Comparison of ENCODE assay signal across 10 cellular contexts in the genomic region with DNA sequence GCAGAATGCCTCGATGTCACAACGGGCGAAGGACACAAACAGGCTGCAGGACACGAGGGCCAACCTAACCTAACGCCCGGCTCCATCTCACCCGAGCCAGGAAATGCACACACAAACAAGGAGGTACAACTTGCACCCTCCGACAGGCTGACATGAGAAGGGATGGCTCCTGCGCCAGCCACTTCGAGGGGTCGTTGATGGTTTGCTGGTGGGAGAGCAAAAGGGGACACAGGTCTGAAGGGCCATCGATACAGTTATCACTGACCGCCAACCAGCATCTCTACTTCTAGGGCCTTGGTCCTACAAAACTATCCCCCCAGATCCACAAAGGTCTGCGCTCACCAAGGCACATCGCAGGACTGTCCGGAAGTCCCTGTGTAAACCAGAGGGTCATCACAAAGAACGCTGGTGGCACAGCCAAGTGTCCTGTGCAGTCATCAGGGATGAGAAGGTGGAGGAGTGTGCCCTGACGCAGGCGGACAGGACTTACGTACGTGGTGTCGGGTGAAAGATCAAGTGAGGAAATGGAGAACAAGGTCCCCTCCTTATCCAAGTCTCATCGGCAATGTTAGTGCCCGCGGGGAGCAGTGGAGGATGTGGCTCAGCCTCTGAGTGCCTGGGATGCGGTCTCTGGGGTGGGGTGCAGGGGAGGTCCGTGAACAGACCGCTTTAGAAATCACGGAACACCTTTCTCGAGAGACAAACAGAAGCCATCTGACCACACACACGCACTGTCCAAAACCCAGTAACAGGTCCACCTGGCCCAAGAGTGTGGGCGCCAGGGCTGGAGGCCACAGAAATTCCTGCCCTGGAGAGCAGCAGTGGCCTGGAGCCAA. TPM values are rescaled to one million over a fixed set of nuclear protein-coding genes. Genes with fewer than 3 reads are reported as not detected.
DNase-seq lines count a peak whose midpoint lies in the region; ATAC-seq, FAIRE-seq and TF ChIP-seq lines count a peak whose summit lies in the region.
"Had no signal": no experiment of that assay in that cellular context is flagged by ENCODE, and none has a peak within 500 bp of the region (broad histone marks: within the 10 kb centered on the region; RNA-seq: fewer than 3 reads in every experiment).

No MANE protein-coding gene starts in this region.

- DNase-seq in GM06990 (ENCODE audit: extremely low read depth, insufficient read length) (peak; percentile 4), kidney (peak; percentile 66), SK-N-DZ (ENCODE audit: low spot score) (no peak), NCI-H1092 treated with DMSO at 0.1 percent for 48 hours (lab: John Stamatoyannopoulos, UW) (no peak)
- peak; percentile 6 for DNase-seq in activated T-helper 2 cell treated with anti-CD3 and anti-CD28 coated beads, Interferon-gamma antibody, Interleukin-2, Interleukin-4, amounts not matched to agents 10 μg/mL and 5 μg/mL and 100 μg/mL, durations not matched to agents 14 hours and 24 hours and 36 hours (ENCODE audit: low spot score)
- DNase-seq in stimulated activated naive B cell treated with anti-CD40 and anti-IgM and Interleukin-4, amounts not matched to agents 10 μg/mL and 1 μg/mL and 100 μg/mL, for 72 hours = no peak
- DNase-seq: NCI-H2227 treated with DMSO at 0.1 percent for 48 hours had no signal

- no peak overlapping the region for H3K4me3 Mint-ChIP-seq in activated T-helper 2 cell treated with anti-CD3 and anti-CD28 coated beads, Interferon-gamma antibody, Interleukin-2, Interleukin-4, amounts not matched to agents 10 μg/mL and 5 μg/mL and 100 μg/mL, durations not matched to agents 14 hours and 24 hours and 36 hours (ENCODE audit: low read depth)
- H3K4me3 Mint-ChIP-seq in stimulated activated naive B cell treated with anti-CD40 and anti-IgM and Interleukin-4, amounts not matched to agents 10 μg/mL and 1 μg/mL and 100 μg/mL, for 72 hours = no peak overlapping the region

- no peaks in the 10 kb centered on the region for H3K27me3 ChIP-seq in GM06990 (replicated peaks; ENCODE audit: control insufficient read depth, insufficient read depth, low read length)

- peaks cover 13 to 51% of the 10 kb centered on the region in 2 donors for H3K4me1 ChIP-seq in kidney (ENCODE audit: control insufficient read depth in 1 of 2, insufficient read depth in 1 of 2, low read depth in 1 of 2, low read length in 2 of 2)

- no peaks in the 10 kb centered on the region for H3K9me3 Mint-ChIP-seq in activated T-helper 2 cell treated with anti-CD3 and anti-CD28 coated beads, Interferon-gamma antibody, Interleukin-2, Interleukin-4, amounts not matched to agents 10 μg/mL and 5 μg/mL and 100 μg/mL, durations not matched to agents 14 hours and 24 hours and 36 hours
- H3K9me3 Mint-ChIP-seq in stimulated activated naive B cell treated with anti-CD40 and anti-IgM and Interleukin-4, amounts not matched to agents 10 μg/mL and 1 μg/mL and 100 μg/mL, for 72 hours = no peaks in the 10 kb centered on the region

- H3K36me3 Mint-ChIP-seq in activated T-helper 2 cell treated with anti-CD3 and anti-CD28 coated beads, Interferon-gamma antibody, Interleukin-2, Interleukin-4, amounts not matched to agents 10 μg/mL and 5 μg/mL and 100 μg/mL, durations not matched to agents 14 hours and 24 hours and 36 hours (ENCODE audit: low read depth) = no peaks in the 10 kb centered on the region
- peaks cover 9 to 10% of the 10 kb centered on the region in 2 donors for H3K36me3 Mint-ChIP-seq in stimulated activated naive B cell treated with anti-CD40 and anti-IgM and Interleukin-4, amounts not matched to agents 10 μg/mL and 1 μg/mL and 100 μg/mL, for 72 hours

- intact Hi-C loops in activated T-helper 2 cell treated with anti-CD3 and anti-CD28 coated beads, Interferon-gamma antibody, Interleukin-2, Interleukin-4, amounts not matched to agents 10 μg/mL and 5 μg/mL and 100 μg/mL, durations not matched to agents 14 hours and 24 hours and 36 hours (cut with micrococcal nuclease) = no loop called here
- intact Hi-C loops in kidney (cut with DNase I) = no loop called here

- ATAC-seq in stimulated activated naive B cell treated with anti-CD40 and anti-IgM and Interleukin-4, amounts not matched to agents 10 μg/mL and 1 μg/mL and 100 μg/mL, for 72 hours (replicated peaks) = no peak
- no peak for ATAC-seq in GM21360 (IDR thresholded peaks at IDR 0.05; ENCODE audit: unreplicated experiment)

- H3K9ac ChIP-seq in kidney (ENCODE audit: low read length in 2 of 2) = no peak overlapping the region

- TF ChIP-seq CTCF in GM06990 (IDR thresholded peaks at IDR 0.05; ENCODE audit: insufficient read depth, low read length, poor library complexity, severe bottlenecking) (no peak), kidney (IDR thresholded peaks at IDR 0.05; ENCODE audit: borderline replicate concordance, extremely low read depth, insufficient read depth) (no peak)

- H3K4me1 Mint-ChIP-seq in activated T-helper 2 cell treated with anti-CD3 and anti-CD28 coated beads, Interferon-gamma antibody, Interleukin-2, Interleukin-4, amounts not matched to agents 10 μg/mL and 5 μg/mL and 100 μg/mL, durations not matched to agents 14 hours and 24 hours and 36 hours (ENCODE audit: low read depth) = no peaks in the 10 kb centered on the region
- H3K4me1 Mint-ChIP-seq in stimulated activated naive B cell treated with anti-CD40 and anti-IgM and Interleukin-4, amounts not matched to agents 10 μg/mL and 1 μg/mL and 100 μg/mL, for 72 hours = peaks cover 11 to 24% of the 10 kb centered on the region in 2 donors

- no peaks in the 10 kb centered on the region for H3K27me3 Mint-ChIP-seq in activated T-helper 2 cell treated with anti-CD3 and anti-CD28 coated beads, Interferon-gamma antibody, Interleukin-2, Interleukin-4, amounts not matched to agents 10 μg/mL and 5 μg/mL and 100 μg/mL, durations not matched to agents 14 hours and 24 hours and 36 hours (ENCODE audit: low read depth)
- no peaks in the 10 kb centered on the region for H3K27me3 Mint-ChIP-seq in stimulated activated naive B cell treated with anti-CD40 and anti-IgM and Interleukin-4, amounts not matched to agents 10 μg/mL and 1 μg/mL and 100 μg/mL, for 72 hours

- FAIRE-seq in kidney (lab: Jason Lieb, UNC) = no peak
- FAIRE-seq: GM18507, urothelium cell line had no signal

- H3K27ac ChIP-seq in kidney (ENCODE audit: low read depth in 2 of 2, low read length in 2 of 2) = peak overlapping the region; percentile 87 to 90

- H3K36me3 ChIP-seq in GM06990 (ENCODE audit: control insufficient read depth, insufficient read depth, low read length) = peaks cover 25% of the 10 kb centered on the region
- H3K36me3 ChIP-seq in kidney (ENCODE audit: control insufficient read depth in 1 of 2, insufficient read depth in 2 of 2, low read length in 2 of 2) = peaks cover 10 to 13% of the 10 kb centered on the region in 2 donors

- no peak overlapping the region for H3K27ac Mint-ChIP-seq in activated T-helper 2 cell treated with anti-CD3 and anti-CD28 coated beads, Interferon-gamma antibody, Interleukin-2, Interleukin-4, amounts not matched to agents 10 μg/mL and 5 μg/mL and 100 μg/mL, durations not matched to agents 14 hours and 24 hours and 36 hours
- peak overlapping the region; percentile 62 for H3K27ac Mint-ChIP-seq in stimulated activated naive B cell treated with anti-CD40 and anti-IgM and Interleukin-4, amounts not matched to agents 10 μg/mL and 1 μg/mL and 100 μg/mL, for 72 hours

- H3K9me3 ChIP-seq in kidney (ENCODE audit: control insufficient read depth in 1 of 2, low read length in 2 of 2) = no peaks in the 10 kb centered on the region

- H3K4me3 ChIP-seq in GM06990 (replicated peaks; ENCODE audit: low read depth, low read length) (no peak overlapping the region), kidney (ENCODE audit: low read length in 2 of 2) (no peak overlapping the region)

RNA-seq across cellular contexts. Expression of a gene that starts 7.0 kb away (rescaled TPM):
- 7.9 and 8.9 TPM in 2 replicates for total RNA-seq in activated T-helper 2 cell treated with anti-CD3 and anti-CD28 coated beads, Interferon-gamma antibody, Interleukin-2, Interleukin-4, amounts not matched to agents 10 μg/mL and 5 μg/mL and 100 μg/mL, durations not matched to agents 14 hours and 24 hours and 36 hours
- total RNA-seq in kidney = 84.8 TPM
- 49.8 TPM for polyA plus RNA-seq in kidney (ENCODE audit: insufficient read depth, low read depth, low replicate concordance)
- polyA plus RNA-seq in SK-N-DZ (2014; cell fraction: cytosol; rRNA removed) = 24.6 and 29.0 TPM in 2 replicates
- polyA plus RNA-seq in SK-N-DZ (2014; cell fraction: nucleus; rRNA removed) = 38.6 and 38.7 TPM in 2 replicates

RNA-seq across cellular contexts. Expression of a gene that starts 13.0 kb away (rescaled TPM):
- total RNA-seq in activated T-helper 2 cell treated with anti-CD3 and anti-CD28 coated beads, Interferon-gamma antibody, Interleukin-2, Interleukin-4, amounts not matched to agents 10 μg/mL and 5 μg/mL and 100 μg/mL, durations not matched to agents 14 hours and 24 hours and 36 hours = 17.1 and 18.6 TPM in 2 replicates
- 12.1 TPM for total RNA-seq in kidney
- 4.1 TPM for polyA plus RNA-seq in kidney (ENCODE audit: insufficient read depth, low read depth, low replicate concordance)
- 16.7 and 22.6 TPM in 2 replicates for polyA plus RNA-seq in SK-N-DZ (2014; cell fraction: cytosol; rRNA removed)
- 34.7 and 51.8 TPM in 2 replicates for polyA plus RNA-seq in SK-N-DZ (2014; cell fraction: nucleus; rRNA removed)

RNA-seq across cellular contexts. Expression of a gene that starts 13.0 kb away (rescaled TPM):
- total RNA-seq in activated T-helper 2 cell treated with anti-CD3 and anti-CD28 coated beads, Interferon-gamma antibody, Interleukin-2, Interleukin-4, amounts not matched to agents 10 μg/mL and 5 μg/mL and 100 μg/mL, durations not matched to agents 14 hours and 24 hours and 36 hours = 1.3 and 1.4 TPM in 2 replicates
- 3.8 TPM for total RNA-seq in kidney
- 1.3 TPM for polyA plus RNA-seq in kidney (ENCODE audit: insufficient read depth, low read depth, low replicate concordance)
- 0.07 and 0.17 TPM in 2 replicates for polyA plus RNA-seq in SK-N-DZ (2014; cell fraction: cytosol; rRNA removed)
- not detected in 2 replicates for polyA plus RNA-seq in SK-N-DZ (2014; cell fraction: nucleus; rRNA removed)

Comparison
In these comparisons a context has a peak if more than half of its experiments do, and no peak if none do; other contexts are left out.
1. DNase-seq: peak in GM06990 (single experiment), activated T-helper 2 cell treated with anti-CD3 and anti-CD28 coated beads, Interferon-gamma antibody, Interleukin-2, Interleukin-4, amounts not matched to agents 10 μg/mL and 5 μg/mL and 100 μg/mL, durations not matched to agents 14 hours and 24 hours and 36 hours (single experiment) and kidney (single experiment); none in stimulated activated naive B cell treated with anti-CD40 and anti-IgM and Interleukin-4, amounts not matched to agents 10 μg/mL and 1 μg/mL and 100 μg/mL, for 72 hours (single experiment), SK-N-DZ (single experiment) and NCI-H1092 treated with DMSO at 0.1 percent for 48 hours (single experiment).